In genomic region chr20:53736757-53737403, GRCh38 we compare ENCODE assay signal across 8 cellular contexts.
A peak's percentile ranks its signal among the peaks of the same experiment; 100 is the strongest.
DNase-seq lines count a peak whose midpoint lies in the region; ATAC-seq and TF ChIP-seq lines count a peak whose summit lies in the region.

No MANE protein-coding gene starts in this region.

- TF ChIP-seq POLR2A in prostate gland (IDR thresholded peaks at IDR 0.05): no peak

- in situ Hi-C loops in SK-MEL-5 (cut with HindIII; ENCODE audit: low pct_unique_long_range_greater_than_20kb, low sequenced_read_pairs): no loop called here

- no peaks in the 10 kb centered on the region for H3K27me3 ChIP-seq in prostate gland (replicated peaks; ENCODE audit: insufficient read depth)

- no peak for TF ChIP-seq CTCF in prostate gland (IDR thresholded peaks at IDR 0.05)

- no peak overlapping the region for H3K4me3 ChIP-seq in prostate gland

- intact Hi-C loops in prostate gland (cut with DNase I): no loop called here

- no peaks in the 10 kb centered on the region for H3K36me3 ChIP-seq in prostate gland

- peak overlapping the region; percentile 82 to 86 for H3K27ac ChIP-seq in prostate gland

- H3K9me3 ChIP-seq in prostate gland: no peaks in the 10 kb centered on the region

- no peaks in the 10 kb centered on the region for H3K4me1 ChIP-seq in prostate gland (replicated peaks)

- 28% methylated on average over 6 of the region's 6 CpGs for WGBS in prostate gland

- DNase-seq in DMS79 treated with DMSO at 0.1 percent for 48 hours (lab: John Stamatoyannopoulos, UW) (peak; percentile 88), SK-MEL-5 (ENCODE audit: low read depth, low spot score) (peak; percentile 42), fibroblast of gingiva (ENCODE audit: low read depth) (peak; percentile 36), prostate gland (ENCODE audit: low spot score) (no peak), GDM1 (lab: John Stamatoyannopoulos, UW) (no peak), NCI-H1417 treated with DMSO at 0.1 percent for 48 hours (lab: John Stamatoyannopoulos, UW) (no peak)
- no peak for DNase-seq in NK-92 treated with Interleukin-12 subunit alpha and Interleukin-12 subunit beta, amount 100 ng/mL, for 24 hours (lab: John Stamatoyannopoulos, UW)

- peak; percentile 40 for ATAC-seq in HG02840 (IDR thresholded peaks at IDR 0.05; ENCODE audit: low FRiP score, unreplicated experiment)

Comparison
In these comparisons a context has a peak if more than half of its experiments do, and no peak if none do; other contexts are left out.
1. DNase-seq: peak in DMS79 treated with DMSO at 0.1 percent for 48 hours (single experiment), SK-MEL-5 (single experiment) and fibroblast of gingiva (single experiment); none in prostate gland (single experiment), GDM1 (single experiment), NK-92 treated with Interleukin-12 subunit alpha and Interleukin-12 subunit beta, amount 100 ng/mL, for 24 hours (single experiment) and NCI-H1417 treated with DMSO at 0.1 percent for 48 hours (single experiment).